ENCODE assay signal across 10 cellular contexts in genomic region chr1:175317309-175317708, GRCh38.
A peak's percentile ranks its signal among the peaks of the same experiment; 100 is the strongest.
DNase-seq lines count a peak whose midpoint lies in the region; ATAC-seq and TF ChIP-seq lines count a peak whose summit lies in the region.
"Had no signal": no experiment of that assay in that cellular context is flagged by ENCODE, and none has a peak within 500 bp of the region (broad histone marks: within the 10 kb centered on the region; RNA-seq: fewer than 3 reads in every experiment).

No MANE protein-coding gene starts in this region.

- H3K27me3 Mint-ChIP-seq in stimulated activated memory B cell treated with anti-CD40 and anti-IgM and Interleukin-4, amounts not matched to agents 10 μg/mL and 1 μg/mL and 100 μg/mL, for 72 hours = no peaks in the 10 kb centered on the region
- H3K27me3 Mint-ChIP-seq: activated naive CD4-positive, alpha-beta T cell treated with anti-CD3 and anti-CD28 coated beads, Interleukin-2, amount 50 U/mL, for 24 hours had no signal

- H3K9me3 Mint-ChIP-seq in stimulated activated memory B cell treated with anti-CD40 and anti-IgM and Interleukin-4, amounts not matched to agents 10 μg/mL and 1 μg/mL and 100 μg/mL, for 72 hours = no peaks in the 10 kb centered on the region
- H3K9me3 Mint-ChIP-seq: activated naive CD4-positive, alpha-beta T cell treated with anti-CD3 and anti-CD28 coated beads, Interleukin-2, amount 50 U/mL, for 24 hours had no signal

- peak overlapping the region; percentile 42 for H3K27ac Mint-ChIP-seq in stimulated activated memory B cell treated with anti-CD40 and anti-IgM and Interleukin-4, amounts not matched to agents 10 μg/mL and 1 μg/mL and 100 μg/mL, for 72 hours
- H3K27ac Mint-ChIP-seq: activated naive CD4-positive, alpha-beta T cell treated with anti-CD3 and anti-CD28 coated beads, Interleukin-2, amount 50 U/mL, for 24 hours had no signal

- no peak overlapping the region for H3K4me3 ChIP-seq in RWPE2 (ENCODE audit: severe bottlenecking)
- no peak overlapping the region for H3K4me3 ChIP-seq in fibroblast of villous mesenchyme (ENCODE audit: low read depth, low read length)
- H3K4me3 ChIP-seq: left lung had no signal

- no peaks in the 10 kb centered on the region for H3K36me3 Mint-ChIP-seq in stimulated activated memory B cell treated with anti-CD40 and anti-IgM and Interleukin-4, amounts not matched to agents 10 μg/mL and 1 μg/mL and 100 μg/mL, for 72 hours
- H3K36me3 Mint-ChIP-seq: activated naive CD4-positive, alpha-beta T cell treated with anti-CD3 and anti-CD28 coated beads, Interleukin-2, amount 50 U/mL, for 24 hours had no signal

- H3K9me3 ChIP-seq in RWPE2 (ENCODE audit: severe bottlenecking) = no peaks in the 10 kb centered on the region
- H3K9me3 ChIP-seq: left lung had no signal

- TF ChIP-seq CTCF in RWPE2 (IDR thresholded peaks at IDR 0.05; ENCODE audit: poor library complexity, severe bottlenecking) (peak; percentile 18), fibroblast of villous mesenchyme (IDR thresholded peaks at IDR 0.05; ENCODE audit: insufficient read depth, low read depth, low read length) (peak; percentile 41)

- peak; percentile 24 to 38 for DNase-seq in activated T-cell treated with anti-CD3 and anti-CD28 coated beads, Interleukin-2, amount 50 U/mL, for 48 hours
- DNase-seq in activated T-cell treated with anti-CD3 and anti-CD28 coated beads for 4 hours (no peak), RWPE2 (ENCODE audit: low spot score) (no peak), fibroblast of villous mesenchyme (ENCODE audit: low read depth) (no peak), GM19238 (ENCODE audit: insufficient read length, low spot score) (no peak)
- DNase-seq: left lung had no signal

- ATAC-seq in RWPE2 (ENCODE audit: low read depth) (no peak), GM21447 (IDR thresholded peaks at IDR 0.05; ENCODE audit: unreplicated experiment) (no peak), GM18498 (IDR thresholded peaks at IDR 0.05; ENCODE audit: unreplicated experiment) (no peak)
- no peak for ATAC-seq in stimulated activated memory B cell treated with anti-CD40 and anti-IgM and Interleukin-4, amounts not matched to agents 10 μg/mL and 1 μg/mL and 100 μg/mL, for 72 hours
- ATAC-seq: left lung had no signal

- H3K27me3 ChIP-seq in RWPE2 (ENCODE audit: insufficient read depth, poor library complexity, severe bottlenecking) = no peaks in the 10 kb centered on the region
- H3K27me3 ChIP-seq: left lung had no signal

- no peak overlapping the region for H3K4me3 Mint-ChIP-seq in stimulated activated memory B cell treated with anti-CD40 and anti-IgM and Interleukin-4, amounts not matched to agents 10 μg/mL and 1 μg/mL and 100 μg/mL, for 72 hours
- H3K4me3 Mint-ChIP-seq: activated naive CD4-positive, alpha-beta T cell treated with anti-CD3 and anti-CD28 coated beads, Interleukin-2, amount 50 U/mL, for 24 hours had no signal

- H3K4me1 Mint-ChIP-seq in stimulated activated memory B cell treated with anti-CD40 and anti-IgM and Interleukin-4, amounts not matched to agents 10 μg/mL and 1 μg/mL and 100 μg/mL, for 72 hours = peaks cover 35% of the 10 kb centered on the region

- no peaks in the 10 kb centered on the region for H3K36me3 ChIP-seq in RWPE2 (ENCODE audit: low read depth)
- H3K36me3 ChIP-seq: left lung had no signal

- no peak overlapping the region for H3K27ac ChIP-seq in RWPE2 (ENCODE audit: poor library complexity, severe bottlenecking)
- H3K27ac ChIP-seq: left lung had no signal

- H3K4me1 ChIP-seq in RWPE2 (ENCODE audit: insufficient read depth, poor library complexity, severe bottlenecking) = no peaks in the 10 kb centered on the region

Comparison
In these comparisons a context has a peak if more than half of its experiments do, and no peak if none do; other contexts are left out.
1. DNase-seq: peak in activated T-cell treated with anti-CD3 and anti-CD28 coated beads, Interleukin-2, amount 50 U/mL, for 48 hours (2 of 2); none in activated T-cell treated with anti-CD3 and anti-CD28 coated beads for 4 hours (single experiment), RWPE2 (single experiment), fibroblast of villous mesenchyme (single experiment) and GM19238 (single experiment).